Comparison of ENCODE assay signal across 1 cellular context in the genomic region with DNA sequence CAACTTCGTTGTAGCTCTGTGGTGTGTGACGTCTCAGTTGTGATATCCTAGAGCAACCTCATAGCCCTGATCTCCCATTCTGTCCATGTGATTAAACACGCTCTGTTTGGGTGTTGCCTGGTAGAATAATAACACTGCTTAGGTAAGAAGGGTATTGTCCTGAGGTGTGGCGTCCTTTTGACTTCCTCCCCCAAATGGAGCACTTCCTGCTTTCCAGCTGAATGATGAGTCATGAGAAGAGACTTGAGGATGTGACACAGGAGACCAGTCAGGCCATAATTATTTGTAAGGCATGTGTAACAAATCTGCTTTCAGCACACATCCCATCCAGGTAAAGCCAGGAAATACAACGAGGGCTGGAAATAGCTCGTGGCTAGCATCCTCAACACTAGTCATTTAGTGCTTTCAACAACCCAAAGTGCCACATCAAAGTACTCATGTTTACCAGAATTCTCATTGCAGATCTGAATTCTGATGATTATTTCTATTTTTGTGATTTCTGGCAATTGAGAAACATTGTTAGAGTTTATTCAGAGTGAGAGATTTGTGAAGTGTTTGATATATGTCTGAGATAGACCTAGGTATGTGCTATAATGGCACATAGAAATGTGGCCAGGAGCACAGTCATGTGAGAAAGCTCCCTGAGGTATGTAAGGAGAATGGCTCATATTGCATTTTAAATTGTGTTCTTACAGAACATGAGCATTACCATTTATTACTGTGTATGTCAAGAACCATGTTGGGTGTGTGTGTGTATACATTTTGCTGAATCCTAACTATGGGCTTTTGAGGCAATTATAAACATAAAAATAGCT.
A peak's percentile ranks its signal among the peaks of the same experiment; 100 is the strongest.
TF ChIP-seq lines count a peak whose summit lies in the region.

No MANE protein-coding gene starts in this region.

TF ChIP-seq in HepG2, 621 proteins besides CTCF, POLR2A, EP300 and RAD21 (continued from another document):
- TF ChIP-seq ZNF770 (CRISPR knock-in tag; IDR thresholded peaks at IDR 0.05), result no peak
- TF ChIP-seq GABPB1 (CRISPR knock-in tag; IDR thresholded peaks at IDR 0.05), result no peak
- TF ChIP-seq, protein P1, sequence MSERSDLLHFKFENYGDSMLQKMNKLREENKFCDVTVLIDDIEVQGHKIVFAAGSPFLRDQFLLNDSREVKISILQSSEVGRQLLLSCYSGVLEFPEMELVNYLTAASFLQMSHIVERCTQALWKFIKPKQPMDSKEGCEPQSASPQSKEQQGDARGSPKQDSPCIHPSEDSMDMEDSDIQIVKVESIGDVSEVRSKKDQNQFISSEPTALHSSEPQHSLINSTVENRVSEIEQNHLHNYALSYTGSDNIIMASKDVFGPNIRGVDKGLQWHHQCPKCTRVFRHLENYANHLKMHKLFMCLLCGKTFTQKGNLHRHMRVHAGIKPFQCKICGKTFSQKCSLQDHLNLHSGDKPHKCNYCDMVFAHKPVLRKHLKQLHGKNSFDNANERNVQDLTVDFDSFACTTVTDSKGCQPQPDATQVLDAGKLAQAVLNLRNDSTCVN (CRISPR knock-in tag; IDR thresholded peaks at IDR 0.05; ENCODE audit: borderline replicate concordance), result no peak
- TF ChIP-seq FOSL2 (CRISPR knock-in tag; IDR thresholded peaks at IDR 0.05), result 0 out of 2 replicates have a peak, but pooled peaks have one; percentile 24
- TF ChIP-seq CREB1 (IDR thresholded peaks at IDR 0.05), result 0 out of 2 replicates have a peak, but pooled peaks have one; percentile 35
- TF ChIP-seq CREB1 (CRISPR knock-in tag; IDR thresholded peaks at IDR 0.05), result no peak
- no peak for TF ChIP-seq PRMT3 (CRISPR knock-in tag; IDR thresholded peaks at IDR 0.05; ENCODE audit: borderline replicate concordance, low read depth)
- TF ChIP-seq ZNF674 (CRISPR knock-in tag; IDR thresholded peaks at IDR 0.05; ENCODE audit: low read depth), result no peak
- no peak for TF ChIP-seq ZNF709 (CRISPR knock-in tag; IDR thresholded peaks at IDR 0.05)
- no peak for TF ChIP-seq CCAR2 (optimal IDR thresholded peaks at IDR 0.05; ENCODE audit: low read depth, low read length)
- TF ChIP-seq PHF8 (CRISPR knock-in tag; IDR thresholded peaks at IDR 0.05), result no peak
- TF ChIP-seq TOE1 (CRISPR knock-in tag; IDR thresholded peaks at IDR 0.05), result no peak
